ENCODE assay signal across 1 cellular context in genomic region chr2:182715896-182716664, GRCh38.
TF ChIP-seq lines count a peak whose summit lies in the region.

A gene with protein sequence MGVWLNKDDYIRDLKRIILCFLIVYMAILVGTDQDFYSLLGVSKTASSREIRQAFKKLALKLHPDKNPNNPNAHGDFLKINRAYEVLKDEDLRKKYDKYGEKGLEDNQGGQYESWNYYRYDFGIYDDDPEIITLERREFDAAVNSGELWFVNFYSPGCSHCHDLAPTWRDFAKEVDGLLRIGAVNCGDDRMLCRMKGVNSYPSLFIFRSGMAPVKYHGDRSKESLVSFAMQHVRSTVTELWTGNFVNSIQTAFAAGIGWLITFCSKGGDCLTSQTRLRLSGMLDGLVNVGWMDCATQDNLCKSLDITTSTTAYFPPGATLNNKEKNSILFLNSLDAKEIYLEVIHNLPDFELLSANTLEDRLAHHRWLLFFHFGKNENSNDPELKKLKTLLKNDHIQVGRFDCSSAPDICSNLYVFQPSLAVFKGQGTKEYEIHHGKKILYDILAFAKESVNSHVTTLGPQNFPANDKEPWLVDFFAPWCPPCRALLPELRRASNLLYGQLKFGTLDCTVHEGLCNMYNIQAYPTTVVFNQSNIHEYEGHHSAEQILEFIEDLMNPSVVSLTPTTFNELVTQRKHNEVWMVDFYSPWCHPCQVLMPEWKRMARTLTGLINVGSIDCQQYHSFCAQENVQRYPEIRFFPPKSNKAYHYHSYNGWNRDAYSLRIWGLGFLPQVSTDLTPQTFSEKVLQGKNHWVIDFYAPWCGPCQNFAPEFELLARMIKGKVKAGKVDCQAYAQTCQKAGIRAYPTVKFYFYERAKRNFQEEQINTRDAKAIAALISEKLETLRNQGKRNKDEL (plus strand): TSS chr2:182716257. CDS start chr2:182718087, 1,830 bp downstream.

TF ChIP-seq in IMR-90, 13 proteins besides CTCF, POLR2A, EP300 and RAD21:
- TF ChIP-seq MAZ (IDR thresholded peaks at IDR 0.05; ENCODE audit: borderline replicate concordance, low read depth, low read length), result peak; percentile 51; the same call in 1 of the 2 replicates
- peak; percentile 21; the same call in 1 of the 2 replicates for TF ChIP-seq BHLHE40 (IDR thresholded peaks at IDR 0.05; ENCODE audit: low read depth, low read length)
- TF ChIP-seq, protein P1, sequence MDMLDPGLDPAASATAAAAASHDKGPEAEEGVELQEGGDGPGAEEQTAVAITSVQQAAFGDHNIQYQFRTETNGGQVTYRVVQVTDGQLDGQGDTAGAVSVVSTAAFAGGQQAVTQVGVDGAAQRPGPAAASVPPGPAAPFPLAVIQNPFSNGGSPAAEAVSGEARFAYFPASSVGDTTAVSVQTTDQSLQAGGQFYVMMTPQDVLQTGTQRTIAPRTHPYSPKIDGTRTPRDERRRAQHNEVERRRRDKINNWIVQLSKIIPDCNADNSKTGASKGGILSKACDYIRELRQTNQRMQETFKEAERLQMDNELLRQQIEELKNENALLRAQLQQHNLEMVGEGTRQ (IDR thresholded peaks at IDR 0.05; ENCODE audit: low read depth, low read length), result no peak
- TF ChIP-seq CHD1 (IDR thresholded peaks at IDR 0.05; ENCODE audit: low read depth, low read length), result no peak
- no peak for TF ChIP-seq FOS (IDR thresholded peaks at IDR 0.05; ENCODE audit: low read depth, low read length)
- TF ChIP-seq MXI1 (IDR thresholded peaks at IDR 0.05; ENCODE audit: borderline replicate concordance, low read depth, low read length), result peak; percentile 93; the same call in 1 of the 2 replicates
